11 cellular contexts compared by ENCODE assay signal in the genomic region with DNA sequence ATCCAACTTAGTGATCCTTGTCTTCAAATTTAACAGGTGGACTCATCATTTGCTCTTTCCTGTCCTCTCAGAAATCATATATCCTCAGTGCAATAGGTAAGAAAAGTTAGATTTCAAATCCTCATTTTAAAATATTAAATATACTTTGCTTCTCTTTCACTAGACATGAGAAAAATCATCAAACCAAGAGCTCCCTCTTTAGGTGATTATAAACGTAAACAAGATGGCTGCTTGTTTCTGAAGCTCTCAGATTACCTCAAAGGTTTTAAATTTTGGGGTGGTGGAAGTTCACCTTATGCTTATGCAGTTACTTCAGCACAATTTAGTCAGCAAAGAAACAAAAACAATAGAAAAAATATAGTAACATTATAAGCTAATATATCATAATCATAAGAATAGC. TPM values are rescaled to one million over a fixed set of nuclear protein-coding genes. Genes with fewer than 3 reads are reported as not detected.
DNase-seq lines count a peak whose midpoint lies in the region; ATAC-seq, FAIRE-seq and TF ChIP-seq lines count a peak whose summit lies in the region.
"Had no signal": no experiment of that assay in that cellular context is flagged by ENCODE, and none has a peak within 500 bp of the region (broad histone marks: within the 10 kb centered on the region; RNA-seq: fewer than 3 reads in every experiment).

No MANE protein-coding gene starts in this region.

- TF ChIP-seq CTCF in neural cell (IDR thresholded peaks at IDR 0.05; ENCODE audit: poor library complexity, severe bottlenecking) = no peak

- no peak for ATAC-seq in GM18858 (IDR thresholded peaks at IDR 0.05; ENCODE audit: unreplicated experiment)

- no peaks in the 10 kb centered on the region for H3K79me2 ChIP-seq in neural cell (replicated peaks; ENCODE audit: insufficient read depth, low read length)

- H3K27me3 ChIP-seq in neural cell (ENCODE audit: insufficient read depth, low read depth, low read length) = no peaks in the 10 kb centered on the region

- peak; percentile 37 for TF ChIP-seq RAD21 in neural cell (conservative IDR thresholded peaks at IDR 0.05)

- H3K4me3 ChIP-seq in neural cell (ENCODE audit: low read length) = no peak overlapping the region

- no peaks in the 10 kb centered on the region for H4K20me1 ChIP-seq in neural cell (ENCODE audit: insufficient read depth)

- H3K9ac ChIP-seq in neural cell (ENCODE audit: low read length) = no peak overlapping the region

- H2AFZ ChIP-seq in neural cell (ENCODE audit: low read depth, low read length) = no peak overlapping the region

- no peaks in the 10 kb centered on the region for H3K9me3 ChIP-seq in neural cell (ENCODE audit: low read length)

- no peak for TF ChIP-seq EP300 in neural cell (conservative IDR thresholded peaks at IDR 0.05; ENCODE audit: poor library complexity, severe bottlenecking)

- no peaks in the 10 kb centered on the region for H3F3A ChIP-seq in neural cell (ENCODE audit: insufficient read depth, low read length, poor library complexity, severe bottlenecking)

- no peak for FAIRE-seq in GM12892 (lab: Jason Lieb, UNC)

- H3K4me2 ChIP-seq in neural cell (ENCODE audit: low read length) = no peak overlapping the region

- no peak for TF ChIP-seq POLR2A in GM12892 (IDR thresholded peaks at IDR 0.05; ENCODE audit: low read depth, low read length)

- H3K9me2 ChIP-seq in neural cell (ENCODE audit: insufficient read depth, low read length) = no peaks in the 10 kb centered on the region

- H3K27ac ChIP-seq in neural cell (ENCODE audit: low read length) = no peak overlapping the region
- H3K27ac ChIP-seq: epithelial cell of prostate had no signal

- H3K36me3 ChIP-seq in neural cell (ENCODE audit: insufficient read depth, low read length) = no peaks in the 10 kb centered on the region

- DNase-seq in NCI-H2107 treated with DMSO at 0.1 percent for 48 hours (lab: John Stamatoyannopoulos, UW; ENCODE audit: unreplicated experiment) (peak; percentile 9), NCI-H2107 (lab: John Stamatoyannopoulos, UW) (no peak), NAMALWA (ENCODE audit: low spot score) (peak; percentile 45), amniotic epithelial cell (ENCODE audit: low read depth) (peak; percentile 40), GM12892 (ENCODE audit: insufficient read length) (no peak), NCI-H1436 treated with DMSO at 0.1 percent for 48 hours (lab: John Stamatoyannopoulos, UW) (no peak)
- DNase-seq: immature natural killer cell; stimulated activated CD4-positive, alpha-beta T cell treated with anti-CD3 and anti-CD28 coated beads, Interleukin-2, amount 100 ng/mL, for 48 hours had no signal

TF ChIP-seq in neural cell, 6 proteins besides CTCF, POLR2A, EP300 and RAD21:
- TF ChIP-seq, protein P1, sequence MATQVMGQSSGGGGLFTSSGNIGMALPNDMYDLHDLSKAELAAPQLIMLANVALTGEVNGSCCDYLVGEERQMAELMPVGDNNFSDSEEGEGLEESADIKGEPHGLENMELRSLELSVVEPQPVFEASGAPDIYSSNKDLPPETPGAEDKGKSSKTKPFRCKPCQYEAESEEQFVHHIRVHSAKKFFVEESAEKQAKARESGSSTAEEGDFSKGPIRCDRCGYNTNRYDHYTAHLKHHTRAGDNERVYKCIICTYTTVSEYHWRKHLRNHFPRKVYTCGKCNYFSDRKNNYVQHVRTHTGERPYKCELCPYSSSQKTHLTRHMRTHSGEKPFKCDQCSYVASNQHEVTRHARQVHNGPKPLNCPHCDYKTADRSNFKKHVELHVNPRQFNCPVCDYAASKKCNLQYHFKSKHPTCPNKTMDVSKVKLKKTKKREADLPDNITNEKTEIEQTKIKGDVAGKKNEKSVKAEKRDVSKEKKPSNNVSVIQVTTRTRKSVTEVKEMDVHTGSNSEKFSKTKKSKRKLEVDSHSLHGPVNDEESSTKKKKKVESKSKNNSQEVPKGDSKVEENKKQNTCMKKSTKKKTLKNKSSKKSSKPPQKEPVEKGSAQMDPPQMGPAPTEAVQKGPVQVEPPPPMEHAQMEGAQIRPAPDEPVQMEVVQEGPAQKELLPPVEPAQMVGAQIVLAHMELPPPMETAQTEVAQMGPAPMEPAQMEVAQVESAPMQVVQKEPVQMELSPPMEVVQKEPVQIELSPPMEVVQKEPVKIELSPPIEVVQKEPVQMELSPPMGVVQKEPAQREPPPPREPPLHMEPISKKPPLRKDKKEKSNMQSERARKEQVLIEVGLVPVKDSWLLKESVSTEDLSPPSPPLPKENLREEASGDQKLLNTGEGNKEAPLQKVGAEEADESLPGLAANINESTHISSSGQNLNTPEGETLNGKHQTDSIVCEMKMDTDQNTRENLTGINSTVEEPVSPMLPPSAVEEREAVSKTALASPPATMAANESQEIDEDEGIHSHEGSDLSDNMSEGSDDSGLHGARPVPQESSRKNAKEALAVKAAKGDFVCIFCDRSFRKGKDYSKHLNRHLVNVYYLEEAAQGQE (IDR thresholded peaks at IDR 0.05; ENCODE audit: borderline replicate concordance) = no peak
- TF ChIP-seq TAF1 (IDR thresholded peaks at IDR 0.05; ENCODE audit: low read depth) = no peak

RNA-seq across cellular contexts. Expression of a gene that starts 27.3 kb away (rescaled TPM):
- not detected in 2 replicates for polyA plus RNA-seq in neural cell
- polyA minus RNA-seq in neural cell = not detected in 2 replicates
- not detected for polyA plus RNA-seq in GM12892 (2012; ENCODE audit: missing spikeins)
- polyA plus RNA-seq: immature natural killer cell had no signal

RNA-seq across cellular contexts. Expression of a gene that starts 43.8 kb away (rescaled TPM):
- polyA plus RNA-seq in neural cell = not detected in 2 replicates
- not detected in 2 replicates for polyA minus RNA-seq in neural cell
- not detected for polyA plus RNA-seq in GM12892 (2012; ENCODE audit: missing spikeins)
- polyA plus RNA-seq: immature natural killer cell had no signal

Comparison
In these comparisons a context has a peak if more than half of its experiments do, and no peak if none do; other contexts are left out.
1. DNase-seq: peak in NCI-H2107 treated with DMSO at 0.1 percent for 48 hours (single experiment), NAMALWA (single experiment) and amniotic epithelial cell (single experiment); none in NCI-H2107 (single experiment), GM12892 (single experiment) and NCI-H1436 treated with DMSO at 0.1 percent for 48 hours (single experiment).